In genomic region chr3:186821429-186822367, GRCh38 we compare ENCODE assay signal across 8 cellular contexts. TPM values are rescaled to one million over a fixed set of nuclear protein-coding genes. Genes with fewer than 3 reads are reported as not detected.
A peak's percentile ranks its signal among the peaks of the same experiment; 100 is the strongest.
DNase-seq lines count a peak whose midpoint lies in the region; ATAC-seq, FAIRE-seq and TF ChIP-seq lines count a peak whose summit lies in the region.

No MANE protein-coding gene starts in this region.

- peaks cover 19% of the 10 kb centered on the region for H3K4me1 Mint-ChIP-seq in MCF 10A (ENCODE audit: insufficient read depth, unreplicated experiment)

- peaks cover 33% of the 10 kb centered on the region for H3K27me3 ChIP-seq in lower lobe of right lung (ENCODE audit: low read depth)

- BruUV-seq in MCF 10A (replicated peaks; lab: Mats Ljungman, UMichigan) = no TSS peak

- CTCF ChIA-PET in MCF 10A (lab: Yijun Ruan, JAX) = interaction anchor here (0.5 to 5.9 kb wide), 40 partner anchors 9 to 903 kb away, joined by 3 to 96 read pairs (median 4); partner anchors contain the start of genes AHSG, DNAJB11 and RFC4

- no peak overlapping the region for H3K4me3 Mint-ChIP-seq in MCF 10A (ENCODE audit: unreplicated experiment)

- TF ChIP-seq CTCF in MCF 10A (IDR thresholded peaks at IDR 0.05; ENCODE audit: unreplicated experiment) = peak; percentile 66
- TF ChIP-seq CTCF in lower lobe of right lung (IDR thresholded peaks at IDR 0.05) = peak; percentile 61

- DNase-seq in AG20443 (ENCODE audit: low spot score) (peak; percentile 52), GM19239 (ENCODE audit: insufficient read length, low spot score) (no peak), NCI-H446 treated with DMSO at 0.1 percent for 48 hours (lab: John Stamatoyannopoulos, UW) (peak; percentile 17), MCF 10A (ENCODE audit: unreplicated experiment) (peak; percentile 78), lower lobe of right lung (no peak), posterior vena cava (ENCODE audit: low spot score) (no peak)
- DNase-seq in activated T-cell treated with anti-CD3 and anti-CD28 coated beads, Interleukin-2, amount 50 U/mL, for 48 hours = no peak

- no peaks in the 10 kb centered on the region for H3K36me3 Mint-ChIP-seq in MCF 10A (ENCODE audit: insufficient read depth, unreplicated experiment)

- intact Hi-C loops in MCF 10A (cut with micrococcal nuclease) = loop anchor here (1.0 to 5.0 kb wide), 5 partner anchors 37 to 839 kb away; partner anchors contain the start of gene TBCCD1
- intact Hi-C loops in lower lobe of right lung (cut with DNase I) = loop anchor here (10.0 kb wide), 1 partner anchor 207 kb away; the partner anchor contains the start of gene AHSG
- intact Hi-C loops in posterior vena cava (cut with DNase I) = loop anchor here in 1 of 2 donors (10.0 kb wide), 1 partner anchor 207 kb away; the partner anchor contains the start of gene AHSG

- H3K4me1 ChIP-seq in lower lobe of right lung = peaks cover 15% of the 10 kb centered on the region

- no peaks in the 10 kb centered on the region for H3K9me3 ChIP-seq in lower lobe of right lung

- FAIRE-seq in GM19239 (lab: Jason Lieb, UNC) = peak; percentile 67

- ATAC-seq in lower lobe of right lung = peak in 1 of 2 donors; percentile 31
- no peak for ATAC-seq in GM18502 (IDR thresholded peaks at IDR 0.05; ENCODE audit: poor library complexity, unreplicated experiment)

- POLR2A ChIA-PET in MCF 10A (lab: Yijun Ruan, JAX) = interaction anchor here (0.6 to 1.9 kb wide), 12 partner anchors 16 to 343 kb away, joined by 3 to 14 read pairs (median 4); partner anchors contain the start of genes DNAJB11, EIF4A2, RFC4 and TBCCD1

- H3K27me3 Mint-ChIP-seq in MCF 10A (ENCODE audit: insufficient read depth, unreplicated experiment) = no peaks in the 10 kb centered on the region

- no peaks in the 10 kb centered on the region for H3K36me3 ChIP-seq in lower lobe of right lung

- H3K9me3 Mint-ChIP-seq in MCF 10A (ENCODE audit: unreplicated experiment) = no peaks in the 10 kb centered on the region

- no peak overlapping the region for H3K27ac ChIP-seq in lower lobe of right lung

- no peak overlapping the region for H3K4me3 ChIP-seq in lower lobe of right lung

- H3K27ac Mint-ChIP-seq in MCF 10A (ENCODE audit: low read depth, unreplicated experiment) = no peak overlapping the region

RNA-seq across cellular contexts. Expression of gene RFC4, which starts 15.4 kb away (rescaled TPM):
- total RNA-seq in MCF 10A (2022) = 23.9 and 33.2 TPM in 2 replicates
- 8.4 TPM for total RNA-seq in lower lobe of right lung
- total RNA-seq in posterior vena cava = 10 to 100 TPM; 10.9 to 12.4 TPM

RNA-seq across cellular contexts. Expression of gene ADIPOQ, which starts 20.8 kb away (rescaled TPM):
- total RNA-seq in MCF 10A (2022) = not detected in 2 replicates
- total RNA-seq in lower lobe of right lung = not detected
- 1 to 10 TPM; 1.5 to 1.9 TPM for total RNA-seq in posterior vena cava

RNA-seq across cellular contexts. Expression of gene EIF4A2, which starts 38.3 kb away (rescaled TPM):
- total RNA-seq in MCF 10A (2022) (183 and 202 TPM in 2 replicates), lower lobe of right lung (424 TPM), posterior vena cava (100 to 1,000 TPM; 263 to 283 TPM)

Comparison
In these comparisons a context has a peak if more than half of its experiments do, and no peak if none do; other contexts are left out.
1. DNase-seq: peak in AG20443 (single experiment), NCI-H446 treated with DMSO at 0.1 percent for 48 hours (single experiment) and MCF 10A (single experiment); none in GM19239 (single experiment), lower lobe of right lung (single experiment), posterior vena cava (single experiment) and activated T-cell treated with anti-CD3 and anti-CD28 coated beads, Interleukin-2, amount 50 U/mL, for 48 hours (0 of 2).